18 cellular contexts compared by ENCODE assay signal in the genomic region with DNA sequence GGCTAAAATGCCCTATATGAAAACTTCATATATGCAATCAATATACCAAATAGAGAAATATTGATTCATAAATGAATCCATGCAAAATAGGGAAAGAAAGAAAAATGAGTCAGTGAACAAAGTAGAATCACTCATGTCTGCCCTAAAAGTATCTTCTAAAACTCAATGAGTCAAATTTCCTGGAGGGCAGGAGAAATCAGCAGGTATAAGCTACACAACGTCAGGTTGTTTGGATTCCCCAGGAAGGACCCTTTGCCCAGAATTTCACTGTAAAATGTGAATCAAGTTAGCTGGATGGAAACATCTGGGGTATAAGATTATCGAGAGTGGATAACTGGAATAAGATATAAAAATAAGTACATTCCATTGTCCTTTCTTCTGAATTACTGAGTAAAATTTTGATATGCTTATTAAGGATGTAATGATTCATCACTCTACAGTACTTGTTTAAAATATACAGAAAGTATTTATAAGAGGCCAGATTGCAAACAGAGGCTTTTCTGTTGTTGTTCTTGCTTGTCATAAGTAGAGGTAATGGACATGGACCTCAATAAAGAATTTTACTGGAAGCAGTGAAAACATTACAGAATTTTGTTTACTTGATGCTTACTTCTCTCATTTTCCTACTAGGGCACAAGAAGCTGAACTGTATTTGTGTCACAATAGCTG.
DNase-seq lines count a peak whose midpoint lies in the region; ATAC-seq, FAIRE-seq and TF ChIP-seq lines count a peak whose summit lies in the region.
"Had no signal": no experiment of that assay in that cellular context is flagged by ENCODE, and none has a peak within 500 bp of the region (broad histone marks: within the 10 kb centered on the region; RNA-seq: fewer than 3 reads in every experiment).

No MANE protein-coding gene starts in this region.

- H3K9me3 ChIP-seq in astrocyte (ENCODE audit: insufficient read depth, low read depth, low read length): no peaks in the 10 kb centered on the region
- H3K9me3 ChIP-seq: BE2C had no signal

- H3K36me3 ChIP-seq in astrocyte (ENCODE audit: insufficient read depth, low read length) (no peaks in the 10 kb centered on the region), GM23338 (ENCODE audit: insufficient read depth) (no peaks in the 10 kb centered on the region)
- H3K36me3 ChIP-seq: BE2C had no signal

- H3K27ac Mint-ChIP-seq in astrocyte (ENCODE audit: unreplicated experiment) (no peak overlapping the region), GM23338 (no peak overlapping the region)
- H3K27ac Mint-ChIP-seq: CD4-positive, alpha-beta memory T cell had no signal

- H3K4me1 ChIP-seq in astrocyte (ENCODE audit: insufficient read depth, low read length): no peaks in the 10 kb centered on the region
- H3K4me1 ChIP-seq in GM23338 (ENCODE audit: insufficient read depth): no peaks in the 10 kb centered on the region
- H3K4me1 ChIP-seq: BE2C had no signal

- H3K9me2 ChIP-seq in GM23338 (ENCODE audit: insufficient read depth): no peaks in the 10 kb centered on the region

- no peak overlapping the region for H3K9ac ChIP-seq in astrocyte (ENCODE audit: low read length)

- H3K79me2 ChIP-seq in astrocyte (ENCODE audit: insufficient read depth, low read length) (no peaks in the 10 kb centered on the region), GM23338 (replicated peaks; ENCODE audit: insufficient read depth) (no peaks in the 10 kb centered on the region)

- no peaks in the 10 kb centered on the region for H3K9me3 Mint-ChIP-seq in astrocyte (ENCODE audit: unreplicated experiment)
- H3K9me3 Mint-ChIP-seq in GM23338: no peaks in the 10 kb centered on the region

- H3K36me3 Mint-ChIP-seq in astrocyte (ENCODE audit: low read depth, unreplicated experiment): no peaks in the 10 kb centered on the region
- H3K36me3 Mint-ChIP-seq in GM23338 (ENCODE audit: low read depth): no peaks in the 10 kb centered on the region
- H3K36me3 Mint-ChIP-seq: CD4-positive, alpha-beta memory T cell had no signal

- TF ChIP-seq CTCF in astrocyte (IDR thresholded peaks at IDR 0.05; ENCODE audit: insufficient read depth, low read depth, low read length) (no peak), fibroblast of the aortic adventitia (IDR thresholded peaks at IDR 0.05; ENCODE audit: insufficient read depth, low read length) (no peak), GM23338 (conservative IDR thresholded peaks at IDR 0.05; ENCODE audit: low read depth in 2 of 2) (no peak)

- H4K20me1 ChIP-seq in astrocyte (ENCODE audit: insufficient read depth, low read length): no peaks in the 10 kb centered on the region
- H4K20me1 ChIP-seq in GM23338 (replicated peaks; ENCODE audit: insufficient read depth): no peaks in the 10 kb centered on the region

- no peak overlapping the region for H3K4me3 ChIP-seq in astrocyte (ENCODE audit: insufficient read depth, low read depth, low read length)
- no peak overlapping the region for H3K4me3 ChIP-seq in fibroblast of the aortic adventitia (ENCODE audit: low read depth, low read length)
- H3K4me3 ChIP-seq in GM23338: no peak overlapping the region
- H3K4me3 ChIP-seq: K562 had no signal

- FAIRE-seq in A204.1 (lab: Jason Lieb, UNC) (peak; percentile 6), H54 (lab: Jason Lieb, UNC) (peak; percentile 57), astrocyte (lab: Jason Lieb, UNC) (peak; percentile 62)
- FAIRE-seq: D721Med, HTR-8/SVneo, K562 had no signal

- H3K27me3 ChIP-seq in astrocyte (ENCODE audit: insufficient read depth, low read length) (no peaks in the 10 kb centered on the region), GM23338 (ENCODE audit: insufficient read depth) (no peaks in the 10 kb centered on the region)
- H3K27me3 ChIP-seq: BE2C had no signal

- H3K27ac ChIP-seq in astrocyte (ENCODE audit: low read depth, low read length): no peak overlapping the region
- H3K27ac ChIP-seq in GM23338 (ENCODE audit: low read depth): no peak overlapping the region

- H3K27me3 Mint-ChIP-seq in astrocyte (ENCODE audit: low read depth, unreplicated experiment) (no peaks in the 10 kb centered on the region), GM23338 (ENCODE audit: insufficient read depth, low read depth, poor library complexity) (no peaks in the 10 kb centered on the region)

- no peak overlapping the region for H3K4me2 ChIP-seq in astrocyte (ENCODE audit: low read length)
- no peak overlapping the region for H3K4me2 ChIP-seq in GM23338

- no peak for TF ChIP-seq POLR2A in H54 (IDR thresholded peaks at IDR 0.05; ENCODE audit: low read depth, low read length)

- ATAC-seq in GM18517 (IDR thresholded peaks at IDR 0.05; ENCODE audit: unreplicated experiment) (no peak), GM23338 (no peak)
- ATAC-seq: HCT116, K562 had no signal

- no peaks in the 10 kb centered on the region for H3F3A ChIP-seq in GM23338 (replicated peaks; ENCODE audit: low read depth)

- H2AFZ ChIP-seq in astrocyte (ENCODE audit: low read depth, low read length): no peak overlapping the region
- H2AFZ ChIP-seq in GM23338: no peak overlapping the region

- no peak overlapping the region for H3K4me3 Mint-ChIP-seq in astrocyte (ENCODE audit: unreplicated experiment)
- no peak overlapping the region for H3K4me3 Mint-ChIP-seq in GM23338
- H3K4me3 Mint-ChIP-seq: CD4-positive, alpha-beta memory T cell had no signal

- H3K4me1 Mint-ChIP-seq in astrocyte (ENCODE audit: low read depth, unreplicated experiment): peaks cover 23% of the 10 kb centered on the region
- H3K4me1 Mint-ChIP-seq in GM23338: peaks cover 6% of the 10 kb centered on the region; the same call in 2 of the 3 replicates
- H3K4me1 Mint-ChIP-seq: CD4-positive, alpha-beta memory T cell had no signal

- DNase-seq in H54 (ENCODE audit: insufficient read length, low spot score) (no peak), astrocyte (ENCODE audit: low read depth) (peak; percentile 2), fibroblast of the aortic adventitia (ENCODE audit: low read depth) (peak; percentile 9), GM23338 (ENCODE audit: low spot score) (no peak)
- no peak for DNase-seq in stimulated activated CD4-positive, alpha-beta T cell treated with anti-CD3 and anti-CD28 coated beads, Interleukin-4, amount 100 ng/mL, for 4 hours
- no peak for DNase-seq in central memory CD4-positive, alpha-beta T cell
- DNase-seq: BE2C; CD4-positive, alpha-beta memory T cell; DMS79 treated with DMSO at 0.1 percent for 48 hours; NCI-H1048; NCI-H446; Right ventricle myocardium superior had no signal

TF ChIP-seq in GM23338, 12 proteins besides CTCF, POLR2A, EP300 and RAD21 (continues in another document):
- TF ChIP-seq EZH2phosphoT487 (IDR thresholded peaks at IDR 0.05; ENCODE audit: unreplicated experiment) (no peak), EZH2 (IDR thresholded peaks at IDR 0.05; ENCODE audit: low read depth, unreplicated experiment) (no peak), CREB1 (CRISPR knock-in tag; IDR thresholded peaks at IDR 0.05; ENCODE audit: low read depth) (no peak), NANOG (IDR thresholded peaks at IDR 0.05; ENCODE audit: borderline replicate concordance) (no peak), STAT1 (IDR thresholded peaks at IDR 0.05; ENCODE audit: unreplicated experiment) (no peak)
- TF ChIP-seq, protein P1, sequence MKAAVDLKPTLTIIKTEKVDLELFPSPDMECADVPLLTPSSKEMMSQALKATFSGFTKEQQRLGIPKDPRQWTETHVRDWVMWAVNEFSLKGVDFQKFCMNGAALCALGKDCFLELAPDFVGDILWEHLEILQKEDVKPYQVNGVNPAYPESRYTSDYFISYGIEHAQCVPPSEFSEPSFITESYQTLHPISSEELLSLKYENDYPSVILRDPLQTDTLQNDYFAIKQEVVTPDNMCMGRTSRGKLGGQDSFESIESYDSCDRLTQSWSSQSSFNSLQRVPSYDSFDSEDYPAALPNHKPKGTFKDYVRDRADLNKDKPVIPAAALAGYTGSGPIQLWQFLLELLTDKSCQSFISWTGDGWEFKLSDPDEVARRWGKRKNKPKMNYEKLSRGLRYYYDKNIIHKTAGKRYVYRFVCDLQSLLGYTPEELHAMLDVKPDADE (IDR thresholded peaks at IDR 0.05): no peak

Comparison
In these comparisons a context has a peak if more than half of its experiments do, and no peak if none do; other contexts are left out.
1. DNase-seq: peak in astrocyte (single experiment) and fibroblast of the aortic adventitia (single experiment); none in H54 (single experiment), stimulated activated CD4-positive, alpha-beta T cell treated with anti-CD3 and anti-CD28 coated beads, Interleukin-4, amount 100 ng/mL, for 4 hours (0 of 2), central memory CD4-positive, alpha-beta T cell (single experiment) and GM23338 (single experiment).